In genomic region chr3:94062513-94063404, GRCh38 we compare ENCODE assay signal across 1 cellular context.
TF ChIP-seq lines count a peak whose summit lies in the region.

TSS of gene DHFR2 (minus strand) at chr3:94062916. CDS start at chr3:94061511, 1,405 bp downstream.
TSS of gene NSUN3 (plus strand) at chr3:94063061. CDS start at chr3:94063127, 66 bp downstream.

TF ChIP-seq in K562, 482 proteins besides CTCF, POLR2A, EP300 and RAD21 (continued from another document and continues in another):
- TF ChIP-seq GABPA (tag; conservative IDR thresholded peaks at IDR 0.05; ENCODE audit: low read depth) (peak; percentile 86), ZNF224 (CRISPR knock-in tag; IDR thresholded peaks at IDR 0.05) (no peak), CC2D1A (IDR thresholded peaks at IDR 0.05) (0 out of 2 replicates have a peak, but pooled peaks have one; percentile 39), HNRNPL (IDR thresholded peaks at IDR 0.05; ENCODE audit: low read depth, low read length) (no peak), ZNF592 (IDR thresholded peaks at IDR 0.05) (no peak), USF2 (CRISPR knock-in tag; IDR thresholded peaks at IDR 0.05) (no peak), ZNF408 (CRISPR knock-in tag; IDR thresholded peaks at IDR 0.05; ENCODE audit: low read depth) (no peak), MAFK (IDR thresholded peaks at IDR 0.05; ENCODE audit: low read length) (peak; percentile 61; the same call in 1 of the 2 replicates), CSDE1 (IDR thresholded peaks at IDR 0.05) (no peak), ETV6 (IDR thresholded peaks at IDR 0.05; ENCODE audit: borderline replicate concordance in 1 of 2, low read depth in 2 of 2, low read length in 1 of 2) (no peak), ETV6 (CRISPR knock-in tag; IDR thresholded peaks at IDR 0.05; ENCODE audit: borderline replicate concordance) (no peak), CTCFL (IDR thresholded peaks at IDR 0.05; ENCODE audit: borderline replicate concordance, insufficient read depth, low read depth, low read length, poor library complexity, severe bottlenecking) (no peak), KLF13 (tag; IDR thresholded peaks at IDR 0.05; ENCODE audit: borderline replicate concordance, low read depth) (no peak), PHF20 (IDR thresholded peaks at IDR 0.05; ENCODE audit: partially characterized antibody) (peak; percentile 58), SUPT5H (IDR thresholded peaks at IDR 0.05) (peak; percentile 74), NRF1 (conservative IDR thresholded peaks at IDR 0.05 in 1 of 2, IDR thresholded peaks at IDR 0.05 in 1 of 2) (peak; percentile 85 to 88), DPF2 (IDR thresholded peaks at IDR 0.05) (0 out of 2 replicates have a peak, but pooled peaks have one; percentile 27), SIN3B (IDR thresholded peaks at IDR 0.05; ENCODE audit: low read depth) (no peak), TRIM28 (IDR thresholded peaks at IDR 0.05) (no peak), FOXK1 (CRISPR knock-in tag; IDR thresholded peaks at IDR 0.05; ENCODE audit: borderline replicate concordance) (no peak), TEAD1 (CRISPR knock-in tag; IDR thresholded peaks at IDR 0.05) (peak in 1 of 2 experiments; percentile 50; a peak in 1 of 4 replicates), ZNF282 (CRISPR knock-in tag; IDR thresholded peaks at IDR 0.05) (no peak), ZNF764 (CRISPR knock-in tag; IDR thresholded peaks at IDR 0.05; ENCODE audit: low read depth) (no peak), ZNF77 (CRISPR knock-in tag; IDR thresholded peaks at IDR 0.05) (no peak), KDM2B (CRISPR knock-in tag; IDR thresholded peaks at IDR 0.05) (no peak), CHD2 (IDR thresholded peaks at IDR 0.05; ENCODE audit: low read depth, low read length) (peak; percentile 97), MTF1 (CRISPR knock-in tag; IDR thresholded peaks at IDR 0.05; ENCODE audit: borderline replicate concordance) (no peak), SMARCE1 (IDR thresholded peaks at IDR 0.05) (peak; percentile 51; the same call in 1 of the 2 replicates), STAT6 (CRISPR knock-in tag; IDR thresholded peaks at IDR 0.05) (no peak), SMAD4 (CRISPR knock-in tag; conservative IDR thresholded peaks at IDR 0.05) (no peak), CREB1 (IDR thresholded peaks at IDR 0.05) (peak; percentile 66; the same call in 1 of the 2 replicates), CREB1 (CRISPR knock-in tag; IDR thresholded peaks at IDR 0.05) (no peak; the same call in 1 of the 2 replicates), STAT5A (IDR thresholded peaks at IDR 0.05; ENCODE audit: borderline replicate concordance, low read length) (no peak), NR0B1 (IDR thresholded peaks at IDR 0.05; ENCODE audit: partially characterized antibody) (no peak), TAF7 (tag; IDR thresholded peaks at IDR 0.05) (peak; percentile 34; the same call in 1 of the 2 replicates), ATF7 (IDR thresholded peaks at IDR 0.05) (peak; percentile 57), ZNF316 (IDR thresholded peaks at IDR 0.05) (peak; percentile 91), RBM39 (optimal IDR thresholded peaks at IDR 0.05; ENCODE audit: low read depth, low read length) (no peak), POLR2AphosphoS5 (IDR thresholded peaks at IDR 0.05; ENCODE audit: control insufficient read depth, insufficient read depth, low read depth, low read length) (0 out of 2 replicates have a peak, but pooled peaks have one; percentile 31), TAF9B (IDR thresholded peaks at IDR 0.05; ENCODE audit: partially characterized antibody) (peak; percentile 44), CREBBP (IDR thresholded peaks at IDR 0.05; ENCODE audit: low read depth, low read length) (no peak), NFRKB (IDR thresholded peaks at IDR 0.05; ENCODE audit: low read depth) (peak; percentile 56; the same call in 1 of the 2 replicates), CTBP1 (IDR thresholded peaks at IDR 0.05; ENCODE audit: borderline replicate concordance) (peak; percentile 70; the same call in 1 of the 2 replicates), L3MBTL2 (IDR thresholded peaks at IDR 0.05) (peak; percentile 70), ZBTB33 (CRISPR knock-in tag; IDR thresholded peaks at IDR 0.05) (no peak), RBFOX2 (IDR thresholded peaks at IDR 0.05; ENCODE audit: low read depth, low read length) (peak; percentile 92), POLR2G (IDR thresholded peaks at IDR 0.05; ENCODE audit: low read depth, low read length) (peak; percentile 89), RCOR1 (IDR thresholded peaks at IDR 0.05; ENCODE audit: borderline replicate concordance in 1 of 2, low read depth in 2 of 2, low read length in 2 of 2) (peak in 1 of 2 experiments; percentile 63; a peak in 2 of 4 replicates), CREB3L1 (IDR thresholded peaks at IDR 0.05; ENCODE audit: borderline replicate concordance, low read depth) (peak; percentile 90), MXI1 (IDR thresholded peaks at IDR 0.05; ENCODE audit: low read depth, low read length) (no peak), ZBTB11 (CRISPR knock-in tag; IDR thresholded peaks at IDR 0.05) (0 out of 6 replicates have a peak, but pooled peaks of 1 of the 3 experiments have one; percentile 22), ZNF57 (CRISPR knock-in tag; IDR thresholded peaks at IDR 0.05) (no peak)
